10 cellular contexts compared by ENCODE assay signal in genomic region chr4:3384771-3385701, GRCh38. TPM values are rescaled to one million over a fixed set of nuclear protein-coding genes. Genes with fewer than 3 reads are reported as not detected.
DNase-seq lines count a peak whose midpoint lies in the region; ATAC-seq and TF ChIP-seq lines count a peak whose summit lies in the region.
"Had no signal": no experiment of that assay in that cellular context is flagged by ENCODE, and none has a peak within 500 bp of the region (broad histone marks: within the 10 kb centered on the region; RNA-seq: fewer than 3 reads in every experiment).

No MANE protein-coding gene starts in this region.

- no peaks in the 10 kb centered on the region for H3K27me3 ChIP-seq in foreskin keratinocyte
- H3K27me3 ChIP-seq in neural progenitor cell: no peaks in the 10 kb centered on the region
- H3K27me3 ChIP-seq in aorta (ENCODE audit: control insufficient read depth in 1 of 2, insufficient read depth in 2 of 2, low read length in 1 of 2): no peaks in the 10 kb centered on the region

- H3K4me3 Mint-ChIP-seq in stimulated activated naive CD8-positive, alpha-beta T cell treated with anti-CD3 and anti-CD28 coated beads, Interleukin-15, amount 100 ng/mL, for 72 hours: peak overlapping the region in 1 of 2 donors; percentile 67
- no peak overlapping the region for H3K4me3 Mint-ChIP-seq in neural progenitor cell
- H3K4me3 Mint-ChIP-seq in activated CD4-positive, alpha-beta memory T cell treated with anti-CD3 and anti-CD28 coated beads, Interleukin-2, amount 10 ng/mL, durations not matched to agents 7 days and 5 days: no peak overlapping the region

- no peak overlapping the region for H2AFZ ChIP-seq in neural progenitor cell (replicated peaks)

- no peaks in the 10 kb centered on the region for H3K79me2 ChIP-seq in neural progenitor cell (ENCODE audit: low read depth)

- H3K4me1 ChIP-seq in foreskin keratinocyte: peaks cover 11% of the 10 kb centered on the region
- peaks cover 40% of the 10 kb centered on the region for H3K4me1 ChIP-seq in neural progenitor cell
- no peaks in the 10 kb centered on the region for H3K4me1 ChIP-seq in aorta (ENCODE audit: control insufficient read depth in 1 of 2, insufficient read depth in 2 of 2, low read length in 2 of 2)

- POLR2A ChIA-PET in activated CD4-positive, alpha-beta memory T cell treated with anti-CD3 and anti-CD28 coated beads, Interleukin-2, amount 10 ng/mL, durations not matched to agents 7 days and 5 days (lab: Charles Lee): no interaction called here

- no peak overlapping the region for H3K9ac ChIP-seq in neural progenitor cell

- H3K27ac ChIP-seq in foreskin keratinocyte (peak overlapping the region; percentile 98), neural progenitor cell (no peak overlapping the region), aorta (ENCODE audit: low read depth in 1 of 2, low read length in 2 of 2) (no peak overlapping the region)

- intact Hi-C loops in aorta (cut with DNase I): no loop called here

- TF ChIP-seq CTCF in foreskin keratinocyte (conservative IDR thresholded peaks at IDR 0.05): no peak
- TF ChIP-seq CTCF in neural progenitor cell (IDR thresholded peaks at IDR 0.05): no peak

- peak overlapping the region in 1 of 2 donors; percentile 97 for H3K27ac Mint-ChIP-seq in stimulated activated naive CD8-positive, alpha-beta T cell treated with anti-CD3 and anti-CD28 coated beads, Interleukin-15, amount 100 ng/mL, for 72 hours
- peak overlapping the region; percentile 37 for H3K27ac Mint-ChIP-seq in neural progenitor cell
- no peak overlapping the region for H3K27ac Mint-ChIP-seq in activated CD4-positive, alpha-beta memory T cell treated with anti-CD3 and anti-CD28 coated beads, Interleukin-2, amount 10 ng/mL, durations not matched to agents 7 days and 5 days

- H3K4me3 ChIP-seq in neural progenitor cell (no peak overlapping the region), aorta (ENCODE audit: low read length in 2 of 2) (no peak overlapping the region)

- DNase-seq in stimulated activated naive CD8-positive, alpha-beta T cell treated with anti-CD3 and anti-CD28 coated beads, Interleukin-15, amount 100 ng/mL, for 72 hours: no peak
- no peak for DNase-seq in stimulated activated naive CD8-positive, alpha-beta T cell treated with anti-CD3 and anti-CD28 coated beads, Interleukin-15, Interleukin-2, amounts not matched to agents 100 U/mL and 50 U/mL, for 24 hours
- DNase-seq in foreskin keratinocyte: peak; percentile 81 to 86
- DNase-seq in neural progenitor cell (ENCODE audit: low spot score): no peak
- peak; percentile 77 to 89 for DNase-seq in aorta
- DNase-seq in activated CD4-positive, alpha-beta memory T cell treated with anti-CD3 and anti-CD28 coated beads, Interleukin-2, amount 10 ng/mL, durations not matched to agents 7 days and 5 days: no peak
- DNase-seq in stimulated activated CD4-positive, alpha-beta T cell treated with anti-CD3 and anti-CD28 coated beads, Interleukin-15, amount 100 ng/mL, for 24 hours: no peak

- peaks cover 33% of the 10 kb centered on the region for H4K20me1 ChIP-seq in neural progenitor cell (ENCODE audit: low read depth)

- CTCF ChIA-PET in activated CD4-positive, alpha-beta memory T cell treated with anti-CD3 and anti-CD28 coated beads, Interleukin-2, amount 10 ng/mL, durations not matched to agents 7 days and 5 days (lab: Charles Lee): no interaction called here

- H3K4me2 ChIP-seq in neural progenitor cell: no peak overlapping the region

- H3K9me3 Mint-ChIP-seq in stimulated activated naive CD8-positive, alpha-beta T cell treated with anti-CD3 and anti-CD28 coated beads, Interleukin-15, amount 100 ng/mL, for 72 hours: peaks cover 12 to 14% of the 10 kb centered on the region in 2 donors
- peaks cover 17% of the 10 kb centered on the region for H3K9me3 Mint-ChIP-seq in neural progenitor cell
- peaks cover 15% of the 10 kb centered on the region for H3K9me3 Mint-ChIP-seq in activated CD4-positive, alpha-beta memory T cell treated with anti-CD3 and anti-CD28 coated beads, Interleukin-2, amount 10 ng/mL, durations not matched to agents 7 days and 5 days

- H3K27me3 Mint-ChIP-seq in stimulated activated naive CD8-positive, alpha-beta T cell treated with anti-CD3 and anti-CD28 coated beads, Interleukin-15, amount 100 ng/mL, for 72 hours: peaks cover 26% of the 10 kb centered on the region
- peaks cover 8% of the 10 kb centered on the region for H3K27me3 Mint-ChIP-seq in neural progenitor cell (ENCODE audit: insufficient read depth, low read depth)
- H3K27me3 Mint-ChIP-seq in activated CD4-positive, alpha-beta memory T cell treated with anti-CD3 and anti-CD28 coated beads, Interleukin-2, amount 10 ng/mL, durations not matched to agents 7 days and 5 days: no peaks in the 10 kb centered on the region

- ATAC-seq in stimulated activated naive CD8-positive, alpha-beta T cell treated with anti-CD3 and anti-CD28 coated beads, Interleukin-15, amount 100 ng/mL, for 72 hours: peak; percentile 37
- ATAC-seq in stimulated activated naive CD8-positive, alpha-beta T cell treated with anti-CD3 and anti-CD28 coated beads, Interleukin-15, Interleukin-2, amounts not matched to agents 100 U/mL and 50 U/mL, for 24 hours: no peak
- ATAC-seq in foreskin keratinocyte (peak; percentile 44), aorta (ENCODE audit: low FRiP score) (peak; percentile 16), GM19328 (IDR thresholded peaks at IDR 0.05; ENCODE audit: unreplicated experiment) (no peak)

- 77 to 78% methylated on average over 32 to 35 of the region's 35 CpGs for WGBS in aorta, 2 donors

- H3K36me3 ChIP-seq in neural progenitor cell: no peaks in the 10 kb centered on the region
- no peaks in the 10 kb centered on the region for H3K36me3 ChIP-seq in aorta (ENCODE audit: control insufficient read depth in 1 of 2, insufficient read depth in 2 of 2, low read length in 1 of 2)

- H3K9me3 ChIP-seq in neural progenitor cell (ENCODE audit: low read depth) (peaks cover 12% of the 10 kb centered on the region), aorta (ENCODE audit: control insufficient read depth, low read length) (no peaks in the 10 kb centered on the region)

- H3K4me1 Mint-ChIP-seq in stimulated activated naive CD8-positive, alpha-beta T cell treated with anti-CD3 and anti-CD28 coated beads, Interleukin-15, amount 100 ng/mL, for 72 hours: peaks cover 31% of the 10 kb centered on the region
- H3K4me1 Mint-ChIP-seq in neural progenitor cell: peaks cover 37% of the 10 kb centered on the region
- H3K4me1 Mint-ChIP-seq in activated CD4-positive, alpha-beta memory T cell treated with anti-CD3 and anti-CD28 coated beads, Interleukin-2, amount 10 ng/mL, durations not matched to agents 7 days and 5 days: peaks cover 12% of the 10 kb centered on the region

- H3F3A ChIP-seq in neural progenitor cell (ENCODE audit: low read depth): peaks cover under 1% of the 10 kb centered on the region

- H3K36me3 Mint-ChIP-seq in neural progenitor cell: peaks cover 18% of the 10 kb centered on the region
- peaks cover 4% of the 10 kb centered on the region for H3K36me3 Mint-ChIP-seq in activated CD4-positive, alpha-beta memory T cell treated with anti-CD3 and anti-CD28 coated beads, Interleukin-2, amount 10 ng/mL, durations not matched to agents 7 days and 5 days (ENCODE audit: low read depth)

RNA-seq across cellular contexts. Expression of gene HGFAC, which starts 56.7 kb away (rescaled TPM):
- total RNA-seq in foreskin keratinocyte (not detected in 2 replicates), neural progenitor cell (ENCODE audit: low replicate concordance) (not detected in 2 replicates), aorta (under 1 TPM; 0.18 to 0.49 TPM)
- polyA plus RNA-seq in foreskin keratinocyte (not detected in 2 replicates), aorta (1 to 10 TPM; 1.5 to 2.1 TPM)
- not detected for total RNA-seq in activated CD4-positive, alpha-beta memory T cell treated with anti-CD3 and anti-CD28 coated beads, Interleukin-2, amount 10 ng/mL, durations not matched to agents 7 days and 5 days
- total RNA-seq: activated naive CD4-positive, alpha-beta T cell treated with anti-CD3 and anti-CD28 coated beads, Interleukin-2, amount 50 U/mL, for 72 hours; subcutaneous adipose tissue had no signal

Comparison
In these comparisons a context has a peak if more than half of its experiments do, and no peak if none do; other contexts are left out.
1. ATAC-seq: peak in stimulated activated naive CD8-positive, alpha-beta T cell treated with anti-CD3 and anti-CD28 coated beads, Interleukin-15, amount 100 ng/mL, for 72 hours (single experiment), foreskin keratinocyte (single experiment) and aorta (single experiment); none in stimulated activated naive CD8-positive, alpha-beta T cell treated with anti-CD3 and anti-CD28 coated beads, Interleukin-15, Interleukin-2, amounts not matched to agents 100 U/mL and 50 U/mL, for 24 hours (single experiment) and GM19328 (single experiment).
2. DNase-seq: peak in foreskin keratinocyte (2 of 2) and aorta (2 of 2); none in stimulated activated naive CD8-positive, alpha-beta T cell treated with anti-CD3 and anti-CD28 coated beads, Interleukin-15, amount 100 ng/mL, for 72 hours (0 of 2), stimulated activated naive CD8-positive, alpha-beta T cell treated with anti-CD3 and anti-CD28 coated beads, Interleukin-15, Interleukin-2, amounts not matched to agents 100 U/mL and 50 U/mL, for 24 hours (single experiment), neural progenitor cell (single experiment), activated CD4-positive, alpha-beta memory T cell treated with anti-CD3 and anti-CD28 coated beads, Interleukin-2, amount 10 ng/mL, durations not matched to agents 7 days and 5 days (single experiment) and stimulated activated CD4-positive, alpha-beta T cell treated with anti-CD3 and anti-CD28 coated beads, Interleukin-15, amount 100 ng/mL, for 24 hours (single experiment).